In the genomic region with DNA sequence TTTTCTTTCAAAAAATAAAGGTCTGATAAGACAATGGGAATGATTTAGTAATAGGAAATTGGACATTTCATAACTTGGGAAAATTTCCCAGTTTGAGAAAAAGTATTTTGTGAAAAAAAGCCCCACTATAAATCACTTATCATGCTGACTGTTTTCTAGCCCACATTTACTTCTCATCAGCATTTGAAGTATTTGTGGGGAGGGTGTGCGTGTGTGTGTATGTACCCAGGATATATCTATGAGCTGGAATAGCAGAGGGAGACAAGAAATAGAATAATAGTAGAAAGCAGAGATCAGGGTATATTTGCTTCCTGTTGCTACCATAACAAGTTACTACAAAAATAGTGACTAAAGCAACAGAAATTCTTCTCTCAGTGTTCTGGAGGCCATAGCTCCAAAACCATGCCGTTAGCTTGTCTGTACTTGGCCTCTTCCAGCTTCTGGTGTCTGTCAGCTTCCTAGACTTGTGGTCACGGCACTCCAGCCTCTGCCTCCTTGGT, we compare ENCODE assay signal across 13 cellular contexts.
A peak's percentile ranks its signal among the peaks of the same experiment; 100 is the strongest.
DNase-seq lines count a peak whose midpoint lies in the region; ATAC-seq and TF ChIP-seq lines count a peak whose summit lies in the region.
"Had no signal": no experiment of that assay in that cellular context is flagged by ENCODE, and none has a peak within 500 bp of the region (broad histone marks: within the 10 kb centered on the region; RNA-seq: fewer than 3 reads in every experiment).

No MANE protein-coding gene starts in this region.

- POLR2A ChIA-PET in T-cell (lab: Charles Lee): no interaction called here

- DNase-seq in left cardiac atrium (no peak), left ventricle myocardium superior (no peak), dedifferentiated amniotic fluid mesenchymal stem cell (ENCODE audit: extremely low spot score) (peak; percentile 58), mesothelial cell of epicardium (ENCODE audit: low spot score in 2 of 2, unreplicated experiment in 2 of 2) (no peak), upper lobe of right lung (no peak), T-cell (no peak), Peyer's patch (no peak)
- no peak for DNase-seq in stimulated activated naive CD8-positive, alpha-beta T cell treated with anti-CD3 and anti-CD28 coated beads, Interleukin-15, Interleukin-2, amounts not matched to agents 100 U/mL and 50 U/mL, for 24 hours
- DNase-seq: endodermal cell, GOT3, occipital lobe had no signal

- H3K4me3 Mint-ChIP-seq in mesothelial cell of epicardium (no peak overlapping the region), T-cell (no peak overlapping the region)
- H3K4me3 Mint-ChIP-seq: endodermal cell had no signal

- H3K27me3 Mint-ChIP-seq in mesothelial cell of epicardium (ENCODE audit: low read depth) (no peaks in the 10 kb centered on the region), T-cell (no peaks in the 10 kb centered on the region)

- H3K4me1 ChIP-seq in upper lobe of right lung (no peaks in the 10 kb centered on the region), Peyer's patch (no peaks in the 10 kb centered on the region)

- H3K4me3 ChIP-seq in upper lobe of right lung (no peak overlapping the region), Peyer's patch (no peak overlapping the region)

- H3K27ac ChIP-seq in upper lobe of right lung: peak overlapping the region; percentile 12
- H3K27ac ChIP-seq in Peyer's patch: no peak overlapping the region

- H3K27me3 ChIP-seq in upper lobe of right lung: no peaks in the 10 kb centered on the region
- H3K27me3 ChIP-seq in Peyer's patch: no peaks in the 10 kb centered on the region

- intact Hi-C loops in left cardiac atrium (cut with DNase I): no loop called here
- intact Hi-C loops in left ventricle myocardium superior (cut with micrococcal nuclease): no loop called here
- intact Hi-C loops in upper lobe of right lung (cut with DNase I): no loop called here

- peaks cover 29% of the 10 kb centered on the region for H3K36me3 Mint-ChIP-seq in mesothelial cell of epicardium
- H3K36me3 Mint-ChIP-seq in T-cell: peaks cover 68% of the 10 kb centered on the region

- TF ChIP-seq POLR2A in Peyer's patch (IDR thresholded peaks at IDR 0.05): no peak

- peak overlapping the region; percentile 43 for H3K27ac Mint-ChIP-seq in mesothelial cell of epicardium
- H3K27ac Mint-ChIP-seq in T-cell: no peak overlapping the region
- H3K27ac Mint-ChIP-seq: endodermal cell had no signal

- peaks cover 19% of the 10 kb centered on the region for H3K4me1 Mint-ChIP-seq in mesothelial cell of epicardium
- H3K4me1 Mint-ChIP-seq in T-cell: peaks cover 0 to 4% (median 0%) of the 10 kb centered on the region in 3 donors
- H3K4me1 Mint-ChIP-seq: endodermal cell had no signal

- CTCF ChIA-PET in T-cell (lab: Charles Lee): interaction anchor here (0.5 to 0.6 kb wide), 2 partner anchors 16 to 1042 kb away, joined by 5 to 6 read pairs; no protein-coding TSS in a partner anchor

- peaks cover 33% of the 10 kb centered on the region for H3K36me3 ChIP-seq in upper lobe of right lung
- peaks cover 0 to 33% (median 0%) of the 10 kb centered on the region in 3 donors for H3K36me3 ChIP-seq in Peyer's patch

- ATAC-seq in left cardiac atrium (peak; percentile 72 to 81), left ventricle myocardium superior (no peak), upper lobe of right lung (no peak), T-cell (replicated peaks in 1 of 4) (no peak)
- ATAC-seq in stimulated activated naive CD8-positive, alpha-beta T cell treated with anti-CD3 and anti-CD28 coated beads, Interleukin-15, Interleukin-2, amounts not matched to agents 100 U/mL and 50 U/mL, for 24 hours: no peak
- ATAC-seq: activated CD4-positive, CD25-positive, alpha-beta regulatory T cell treated with anti-CD3 and anti-CD28 coated beads, Interleukin-2, amount 50 U/mL, for 24 hours; Panc1 had no signal

- H3K9me3 Mint-ChIP-seq in mesothelial cell of epicardium (no peaks in the 10 kb centered on the region), T-cell (no peaks in the 10 kb centered on the region)
- H3K9me3 Mint-ChIP-seq: endodermal cell had no signal

- no peak for TF ChIP-seq CTCF in mesothelial cell of epicardium (IDR thresholded peaks at IDR 0.05; ENCODE audit: unreplicated experiment)
- TF ChIP-seq CTCF in upper lobe of right lung (IDR thresholded peaks at IDR 0.05): no peak
- TF ChIP-seq CTCF in Peyer's patch (IDR thresholded peaks at IDR 0.05): no peak

- H3K9me3 ChIP-seq in upper lobe of right lung (no peaks in the 10 kb centered on the region), Peyer's patch (no peaks in the 10 kb centered on the region)

Comparison
In these comparisons a context has a peak if more than half of its experiments do, and no peak if none do; other contexts are left out.
1. ATAC-seq: peak in left cardiac atrium (2 of 2); none in left ventricle myocardium superior (single experiment), upper lobe of right lung (single experiment), T-cell (0 of 4) and stimulated activated naive CD8-positive, alpha-beta T cell treated with anti-CD3 and anti-CD28 coated beads, Interleukin-15, Interleukin-2, amounts not matched to agents 100 U/mL and 50 U/mL, for 24 hours (single experiment).